6 cellular contexts compared by ENCODE assay signal in genomic region chr19:10112037-10112751, GRCh38. TPM values are rescaled to one million over a fixed set of nuclear protein-coding genes. Genes with fewer than 3 reads are reported as not detected.
DNase-seq lines count a peak whose midpoint lies in the region; FAIRE-seq and TF ChIP-seq lines count a peak whose summit lies in the region.

No MANE protein-coding gene starts in this region.

- H3K27ac ChIP-seq in RWPE1 (peak overlapping the region; percentile 73), esophagus (ENCODE audit: low read depth in 2 of 2, low read length in 1 of 2) (peak overlapping the region; percentile 14 to 36), uterus (no peak overlapping the region)

- CTCF ChIA-PET in RWPE1 (lab: Yijun Ruan, JAX): interaction anchor here (0.6 to 0.7 kb wide), 3 partner anchors 18 to 284 kb away, joined by 3 to 4 read pairs (median 3); no protein-coding TSS in a partner anchor

- no peak for TF ChIP-seq POLR2A in uterus (IDR thresholded peaks at IDR 0.05)

- H3K4me3 ChIP-seq in esophagus (ENCODE audit: low read depth in 1 of 2, low read length in 2 of 2) (no peak overlapping the region), uterus (no peak overlapping the region)

- DNase-seq in CD1c-positive myeloid dendritic cell (ENCODE audit: extremely low spot score) (peak; percentile 90), RWPE1 (ENCODE audit: low spot score) (no peak), uterus (no peak), KG1 (lab: John Stamatoyannopoulos, UW) (no peak), frontal cortex (ENCODE audit: low spot score in 2 of 2) (no peak)

- no peaks in the 10 kb centered on the region for H3K27me3 ChIP-seq in esophagus (ENCODE audit: control insufficient read depth in 1 of 2, insufficient read depth in 2 of 2, low read length in 2 of 2)
- H3K27me3 ChIP-seq in uterus: no peaks in the 10 kb centered on the region

- POLR2A ChIA-PET in RWPE1 (lab: Yijun Ruan, JAX; ENCODE audit: low non-redundant PET): interaction anchor here (0.7 kb wide), 1 partner anchor 221 kb away, joined by 4 read pairs; the partner anchor contains the start of gene RAVER1

- intact Hi-C loops in uterus (cut with DNase I; ENCODE audit: low total_unique reads): no loop called here

- TF ChIP-seq CTCF in RWPE1 (conservative IDR thresholded peaks at IDR 0.05; ENCODE audit: low read depth) (no peak), uterus (IDR thresholded peaks at IDR 0.05) (no peak)

- WGBS in esophagus, 2 donors: 50 to 51% methylated on average over 23 of the region's 23 CpGs

- peaks cover 0 to 16% of the 10 kb centered on the region in 2 donors for H3K4me1 ChIP-seq in esophagus (ENCODE audit: control insufficient read depth in 2 of 2, insufficient read depth in 2 of 2, low read length in 1 of 2)
- no peaks in the 10 kb centered on the region for H3K4me1 ChIP-seq in uterus

- no peak for FAIRE-seq in frontal cortex (lab: Jason Lieb, UNC)

- H3K36me3 ChIP-seq in esophagus (ENCODE audit: control insufficient read depth in 2 of 2, insufficient read depth in 2 of 2, low read length in 1 of 2) (peaks cover 21 to 69% of the 10 kb centered on the region in 2 donors), uterus (no peaks in the 10 kb centered on the region)

- peaks cover 0 to 3% of the 10 kb centered on the region in 2 donors for H3K9me3 ChIP-seq in esophagus (ENCODE audit: control insufficient read depth in 2 of 2, insufficient read depth in 1 of 2, low read depth in 1 of 2, low read length in 1 of 2)
- H3K9me3 ChIP-seq in uterus: no peaks in the 10 kb centered on the region

RNA-seq across cellular contexts. Expression of gene P2RY11, which starts 0.7 kb away (rescaled TPM):
- polyA plus RNA-seq in esophagus: 10 to 100 TPM in 1 of 2 donors, 1 to 10 TPM in 1; 6.6 to 12.8 TPM
- total RNA-seq in uterus (10 to 100 TPM in 1 of 4 donors, 1 to 10 TPM in 2, under 1 TPM in 1; 0.51 to 19.1 (median 4.4) TPM), frontal cortex (4.1 TPM)

RNA-seq across cellular contexts. Expression of gene PPAN, which starts 6.0 kb away (rescaled TPM):
- polyA plus RNA-seq in esophagus: 10 to 100 TPM; 41.6 to 64.7 TPM
- total RNA-seq in uterus (10 to 100 TPM in 3 of 4 donors, 1 to 10 TPM in 1; 5.6 to 54.8 (median 26.1) TPM), frontal cortex (15.1 TPM)

RNA-seq across cellular contexts. Expression of gene EIF3G, which starts 7.5 kb away (rescaled TPM):
- polyA plus RNA-seq in esophagus: 100 to 1,000 TPM in 1 of 2 donors, 10 to 100 TPM in 1; 85.4 to 163 TPM
- total RNA-seq in uterus (100 to 1,000 TPM; 162 to 460 (median 226) TPM), frontal cortex (108 TPM)

RNA-seq across cellular contexts. Expression of gene ANGPTL6, which starts 9.7 kb away (rescaled TPM):
- polyA plus RNA-seq in esophagus: under 1 TPM; 0.28 to 0.47 TPM
- total RNA-seq in uterus (1 to 10 TPM in 1 of 4 donors, not detected in 3; 5.5 TPM), frontal cortex (not detected)

RNA-seq across cellular contexts. Expression of gene SHFL, which starts 26.1 kb away (rescaled TPM):
- 10 to 100 TPM; 15.7 to 22.9 TPM for polyA plus RNA-seq in esophagus
- total RNA-seq in uterus (10 to 100 TPM; 23.2 to 79.2 (median 44.8) TPM), frontal cortex (3.3 TPM)

Comparison
In these comparisons a context has a peak if more than half of its experiments do, and no peak if none do; other contexts are left out.
1. H3K27ac ChIP-seq: peak in RWPE1 (single experiment) and esophagus (2 of 2); none in uterus (0 of 2).